ENCODE assay signal across 8 cellular contexts in genomic region chr14:102086972-102087761, GRCh38. TPM values are rescaled to one million over a fixed set of nuclear protein-coding genes. Genes with fewer than 3 reads are reported as not detected.
A peak's percentile ranks its signal among the peaks of the same experiment; 100 is the strongest.
DNase-seq lines count a peak whose midpoint lies in the region; ATAC-seq and TF ChIP-seq lines count a peak whose summit lies in the region.

Gene HSP90AA1, minus strand, starts transcription at chr14:102087044. Its CDS starts 666 bp downstream, at chr14:102086378.

- CTCF ChIA-PET in Panc1 (lab: Charles Lee) = interaction anchor here (0.7 kb wide), 1 partner anchor 17 kb away, joined by 18 read pairs; no protein-coding TSS in a partner anchor

- DNase-seq in DMS53 treated with DMSO at 0.1 percent for 48 hours (lab: John Stamatoyannopoulos, UW; ENCODE audit: unreplicated experiment) = peak; percentile 71
- DNase-seq in Panc1 (ENCODE audit: low read depth, low spot score) = no peak
- DNase-seq in activated T-cell treated with anti-CD3 and anti-CD28 coated beads, Interleukin-2, amount 50 U/mL, for 4 hours = peak; percentile 94
- peak; percentile 95 for DNase-seq in myocyte (ENCODE audit: low read depth)
- peak; percentile 92 to 95 for DNase-seq in stimulated activated CD8-positive, alpha-beta memory T cell treated with anti-CD3 and anti-CD28 coated beads, Interleukin-7, amount 100 ng/mL, for 4 hours (ENCODE audit: low read depth in 2 of 2)

- H3K79me2 ChIP-seq in KMS-11 (ENCODE audit: insufficient read depth, low read depth) = peaks cover 40% of the 10 kb centered on the region

- H3K9me3 ChIP-seq in Panc1 (ENCODE audit: control insufficient read depth, insufficient read depth, low read depth, low read length) = no peaks in the 10 kb centered on the region

- H3K27me3 ChIP-seq in KMS-11 (ENCODE audit: insufficient read depth, low read depth) (no peaks in the 10 kb centered on the region), Panc1 (ENCODE audit: control insufficient read depth, insufficient read depth, low read length) (no peaks in the 10 kb centered on the region)

- peaks cover 55% of the 10 kb centered on the region for H3K4me1 Mint-ChIP-seq in activated T-cell treated with anti-CD3 and anti-CD28 coated beads, Interleukin-2, amount 50 U/mL, for 4 hours (ENCODE audit: low read depth)

- H4K20me1 ChIP-seq in KMS-11 (ENCODE audit: insufficient read depth) = peaks cover 34% of the 10 kb centered on the region

- POLR2A ChIA-PET in Panc1 (lab: Charles Lee) = no interaction called here

- BruUV-seq in Panc1 (replicated peaks; lab: Mats Ljungman, UMichigan) = TSS peak; percentile 91

- H3K9ac ChIP-seq in KMS-11 = peak within 1 kb of the TSS; percentile 97

- in situ Hi-C loops in Panc1 (cut with HindIII; ENCODE audit: low pct_unique_long_range_greater_than_20kb, low sequenced_read_pairs) = no loop called here

- no peaks in the 10 kb centered on the region for H3K27me3 Mint-ChIP-seq in activated T-cell treated with anti-CD3 and anti-CD28 coated beads, Interleukin-2, amount 50 U/mL, for 4 hours (ENCODE audit: low read depth)

- H3K4me1 ChIP-seq in KMS-11 (ENCODE audit: low read depth, poor library complexity, severe bottlenecking) = peaks cover 36% of the 10 kb centered on the region
- H3K4me1 ChIP-seq in Panc1 (ENCODE audit: control insufficient read depth, insufficient read depth, low read length) = peaks cover 24% of the 10 kb centered on the region

- TF ChIP-seq CTCF in KMS-11 (conservative IDR thresholded peaks at IDR 0.05; ENCODE audit: low read depth, low read length) = no peak
- no peak for TF ChIP-seq CTCF in Panc1 (IDR thresholded peaks at IDR 0.05)

- H3K9me3 Mint-ChIP-seq in activated T-cell treated with anti-CD3 and anti-CD28 coated beads, Interleukin-2, amount 50 U/mL, for 4 hours = no peaks in the 10 kb centered on the region

- H3K36me3 ChIP-seq in KMS-11 (ENCODE audit: insufficient read depth) (peaks cover 34% of the 10 kb centered on the region; the same call in 1 of the 2 replicates), Panc1 (ENCODE audit: control insufficient read depth, insufficient read depth, low read length) (peaks cover 28% of the 10 kb centered on the region)

- peak within 1 kb of the TSS; percentile 87 for H3K4me2 ChIP-seq in KMS-11

- H2AFZ ChIP-seq in KMS-11 (ENCODE audit: low read depth) = peak within 1 kb of the TSS; percentile 91

- peak within 1 kb of the TSS; percentile 82 for H3K27ac ChIP-seq in KMS-11
- H3K27ac ChIP-seq in Panc1 (ENCODE audit: low read length) = peak within 1 kb of the TSS; percentile 91

- peak within 1 kb of the TSS; percentile 99 for H3K4me3 Mint-ChIP-seq in activated T-cell treated with anti-CD3 and anti-CD28 coated beads, Interleukin-2, amount 50 U/mL, for 4 hours

- peak within 1 kb of the TSS; percentile 52 for H3K4me3 ChIP-seq in KMS-11 (IDR thresholded peaks at IDR 0.05; ENCODE audit: insufficient read depth, low read depth, low read length)
- peak within 1 kb of the TSS; percentile 67 to 82 for H3K4me3 ChIP-seq in Panc1 (ENCODE audit: low read depth in 2 of 2, low read length in 2 of 2)

- H3K36me3 Mint-ChIP-seq in activated T-cell treated with anti-CD3 and anti-CD28 coated beads, Interleukin-2, amount 50 U/mL, for 4 hours (ENCODE audit: insufficient read depth) = peaks cover 40% of the 10 kb centered on the region

- intact Hi-C loops in Panc1 (cut with micrococcal nuclease; ENCODE audit: unreplicated experiment) = no loop called here

- ATAC-seq in GM21723 (IDR thresholded peaks at IDR 0.05; ENCODE audit: unreplicated experiment) = peak; percentile 68
- ATAC-seq in Panc1 = peak; percentile 89
- ATAC-seq in activated T-cell treated with anti-CD3 and anti-CD28 coated beads, Interleukin-2, amount 50 U/mL, for 4 hours = peak; percentile 80 to 81
- ATAC-seq in esophagus mucosa = peak; percentile 93

RNA-seq across cellular contexts. Expression of gene HSP90AA1, which starts in this region (rescaled TPM):
- 383 TPM for total RNA-seq in Panc1 (2021; ENCODE audit: unreplicated experiment)
- polyA plus RNA-seq in Panc1 (2012; ENCODE audit: insufficient read length) = 314 TPM
- 1,000 to 10,000 TPM; 1,385 to 1,509 (median 1,444) TPM for total RNA-seq in activated T-cell treated with anti-CD3 and anti-CD28 coated beads, Interleukin-2, amount 50 U/mL, for 4 hours
- 192 TPM for total RNA-seq in esophagus mucosa
- total RNA-seq in myocyte = 379 and 390 TPM in 2 replicates
- 212 TPM for polyA plus RNA-seq in myocyte (2012)
